14 cellular contexts compared by ENCODE assay signal in genomic region chr12:117876492-117876816, GRCh38.
DNase-seq lines count a peak whose midpoint lies in the region; ATAC-seq and TF ChIP-seq lines count a peak whose summit lies in the region.
"Had no signal": no experiment of that assay in that cellular context is flagged by ENCODE, and none has a peak within 500 bp of the region (broad histone marks: within the 10 kb centered on the region; RNA-seq: fewer than 3 reads in every experiment).

No MANE protein-coding gene starts in this region.

- no peaks in the 10 kb centered on the region for H3K36me3 Mint-ChIP-seq in GM23338 (ENCODE audit: low read depth)
- H3K36me3 Mint-ChIP-seq in WTC11 = no peaks in the 10 kb centered on the region
- no peaks in the 10 kb centered on the region for H3K36me3 Mint-ChIP-seq in endothelial cell (ENCODE audit: low read depth, unreplicated experiment)
- H3K36me3 Mint-ChIP-seq: CD8-positive, alpha-beta T cell had no signal

- DNase-seq in GM23338 (ENCODE audit: low spot score) = no peak
- DNase-seq in WTC11 (ENCODE audit: low spot score) = no peak
- no peak for DNase-seq in endothelial cell (ENCODE audit: low spot score)
- no peak for DNase-seq in activated CD4-positive, alpha-beta T cell treated with anti-CD3 and anti-CD28 coated beads, Interleukin-2, amount 50 U/mL, for 1 hour
- DNase-seq in HuH-7.5 (ENCODE audit: low spot score) = no peak
- DNase-seq: Kasumi-1, NCI-H226, OCI-M1 had no signal

- H3K4me2 ChIP-seq in GM23338 (peak overlapping the region; percentile 75), neural cell (ENCODE audit: low read length) (peak overlapping the region; percentile 96)

- CTCF ChIA-PET in WTC11 (lab: Charles Lee) = interaction anchor here (1.0 to 2.5 kb wide), 6 partner anchors 20 to 500 kb away, joined by 3 to 32 read pairs (median 4); partner anchors contain the start of gene SUDS3

- ATAC-seq in GM23338 (no peak), WTC11 (no peak), SK-N-SH treated with all-trans-retinoic acid at 6 μM for 48 hours (no peak), GM21737 (IDR thresholded peaks at IDR 0.05; ENCODE audit: unreplicated experiment) (no peak)
- ATAC-seq: HepG2 had no signal

- H3K27me3 Mint-ChIP-seq in GM23338 (ENCODE audit: insufficient read depth, low read depth, poor library complexity) (peaks cover 9% of the 10 kb centered on the region), WTC11 (ENCODE audit: low read depth) (no peaks in the 10 kb centered on the region), endothelial cell (ENCODE audit: unreplicated experiment) (no peaks in the 10 kb centered on the region)

- H3K27ac Mint-ChIP-seq in GM23338 (no peak overlapping the region), WTC11 (no peak overlapping the region), endothelial cell (ENCODE audit: unreplicated experiment) (peak overlapping the region; percentile 65)
- H3K27ac Mint-ChIP-seq: CD8-positive, alpha-beta T cell had no signal

- H3K9me3 Mint-ChIP-seq in GM23338 = no peaks in the 10 kb centered on the region
- no peaks in the 10 kb centered on the region for H3K9me3 Mint-ChIP-seq in WTC11
- H3K9me3 Mint-ChIP-seq in endothelial cell (ENCODE audit: unreplicated experiment) = no peaks in the 10 kb centered on the region
- H3K9me3 Mint-ChIP-seq: CD8-positive, alpha-beta T cell had no signal

- H3K36me3 ChIP-seq in GM23338 (ENCODE audit: insufficient read depth) (no peaks in the 10 kb centered on the region), neural cell (ENCODE audit: insufficient read depth, low read length) (no peaks in the 10 kb centered on the region)

- H3K4me1 Mint-ChIP-seq in GM23338 (peaks cover 23% of the 10 kb centered on the region), WTC11 (peaks cover 22% of the 10 kb centered on the region), endothelial cell (ENCODE audit: unreplicated experiment) (peaks cover 5% of the 10 kb centered on the region)

- H3K9ac ChIP-seq in neural cell (ENCODE audit: low read length) = peak overlapping the region; percentile 76

- no peaks in the 10 kb centered on the region for H3F3A ChIP-seq in GM23338 (replicated peaks; ENCODE audit: low read depth)
- peaks cover 8% of the 10 kb centered on the region for H3F3A ChIP-seq in neural cell (ENCODE audit: insufficient read depth, low read length, poor library complexity, severe bottlenecking)

- TF ChIP-seq CTCF in GM23338 (conservative IDR thresholded peaks at IDR 0.05; ENCODE audit: low read depth in 2 of 2) = no peak
- TF ChIP-seq CTCF in WTC11 (IDR thresholded peaks at IDR 0.05) = no peak
- no peak for TF ChIP-seq CTCF in endothelial cell (IDR thresholded peaks at IDR 0.05; ENCODE audit: unreplicated experiment)
- TF ChIP-seq CTCF in neural cell (IDR thresholded peaks at IDR 0.05; ENCODE audit: poor library complexity, severe bottlenecking) = no peak

- no peak for TF ChIP-seq EP300 in neural cell (conservative IDR thresholded peaks at IDR 0.05; ENCODE audit: poor library complexity, severe bottlenecking)

- POLR2A ChIA-PET in WTC11 (lab: Charles Lee) = no interaction called here

- H4K20me1 ChIP-seq in GM23338 (replicated peaks; ENCODE audit: insufficient read depth) (0 out of 2 replicates have a peak, but pooled peaks cover 7% of the 10 kb centered on the region), neural cell (ENCODE audit: insufficient read depth) (no peaks in the 10 kb centered on the region)

- H3K27me3 ChIP-seq in GM23338 (ENCODE audit: insufficient read depth) = no peaks in the 10 kb centered on the region
- no peaks in the 10 kb centered on the region for H3K27me3 ChIP-seq in neural cell (ENCODE audit: insufficient read depth, low read depth, low read length)

- H3K9me2 ChIP-seq in GM23338 (ENCODE audit: insufficient read depth) (no peaks in the 10 kb centered on the region), neural cell (ENCODE audit: insufficient read depth, low read length) (no peaks in the 10 kb centered on the region)

- H3K79me2 ChIP-seq in GM23338 (replicated peaks; ENCODE audit: insufficient read depth) (no peaks in the 10 kb centered on the region), neural cell (replicated peaks; ENCODE audit: insufficient read depth, low read length) (no peaks in the 10 kb centered on the region)

- H3K4me3 ChIP-seq in GM23338 (peak overlapping the region; percentile 45), neural cell (ENCODE audit: low read length) (peak overlapping the region; percentile 65)

- H3K27ac ChIP-seq in GM23338 (ENCODE audit: low read depth) = no peak overlapping the region
- H3K27ac ChIP-seq in neural cell (ENCODE audit: low read length) = peak overlapping the region; percentile 96
- H3K27ac ChIP-seq: HL-60 had no signal

- TF ChIP-seq RAD21 in neural cell (conservative IDR thresholded peaks at IDR 0.05) = no peak

- no peaks in the 10 kb centered on the region for H3K9me3 ChIP-seq in neural cell (ENCODE audit: low read length)

- peaks cover 4% of the 10 kb centered on the region; the same call in 1 of the 2 replicates for H3K4me1 ChIP-seq in GM23338 (ENCODE audit: insufficient read depth)

- peak overlapping the region; percentile 62; the same call in 2 of the 3 replicates for H3K4me3 Mint-ChIP-seq in GM23338
- peak overlapping the region; percentile 60; the same call in 1 of the 2 replicates for H3K4me3 Mint-ChIP-seq in WTC11
- no peak overlapping the region for H3K4me3 Mint-ChIP-seq in endothelial cell (ENCODE audit: unreplicated experiment)
- H3K4me3 Mint-ChIP-seq: CD8-positive, alpha-beta T cell had no signal

- H2AFZ ChIP-seq in GM23338 = no peak overlapping the region
- H2AFZ ChIP-seq in neural cell (ENCODE audit: low read depth, low read length) = peak overlapping the region; percentile 29

TF ChIP-seq in WTC11, 78 proteins besides CTCF, POLR2A, EP300 and RAD21 (continues in another document):
- TF ChIP-seq IRF2 (CRISPR knock-in tag; IDR thresholded peaks at IDR 0.05; ENCODE audit: borderline replicate concordance, low read depth) (no peak), ZNF416 (CRISPR knock-in tag; IDR thresholded peaks at IDR 0.05) (no peak)

TF ChIP-seq in neural cell, 6 proteins besides CTCF, POLR2A, EP300 and RAD21:
- no peak for TF ChIP-seq SMC3 (conservative IDR thresholded peaks at IDR 0.05; ENCODE audit: poor library complexity)

TF ChIP-seq in SK-N-SH treated with all-trans-retinoic acid at 6 μM for 48 hours, 23 proteins besides CTCF, POLR2A, EP300 and RAD21:
- TF ChIP-seq ZNF8 (CRISPR knock-in tag; IDR thresholded peaks at IDR 0.05) (no peak), TCF4 (CRISPR knock-in tag; IDR thresholded peaks at IDR 0.05; ENCODE audit: borderline replicate concordance) (no peak), SNAI2 (CRISPR knock-in tag; IDR thresholded peaks at IDR 0.05) (no peak), ZNF565 (CRISPR knock-in tag; conservative IDR thresholded peaks at IDR 0.05; ENCODE audit: low read depth) (no peak), ZFP30 (CRISPR knock-in tag; IDR thresholded peaks at IDR 0.05) (no peak), TOX (CRISPR knock-in tag; IDR thresholded peaks at IDR 0.05; ENCODE audit: borderline replicate concordance) (no peak), CREB5 (CRISPR knock-in tag; IDR thresholded peaks at IDR 0.05; ENCODE audit: low read depth) (no peak), PATZ1 (CRISPR knock-in tag; IDR thresholded peaks at IDR 0.05; ENCODE audit: borderline replicate concordance) (no peak), BACH2 (CRISPR knock-in tag; IDR thresholded peaks at IDR 0.05; ENCODE audit: borderline replicate concordance) (no peak), ARNTL (CRISPR knock-in tag; IDR thresholded peaks at IDR 0.05; ENCODE audit: borderline replicate concordance, low read depth) (no peak), ISL1 (CRISPR knock-in tag; IDR thresholded peaks at IDR 0.05) (no peak), ZC3H10 (CRISPR knock-in tag; IDR thresholded peaks at IDR 0.05) (no peak)
